ENCODE assay signal across 21 cellular contexts in the genomic region with DNA sequence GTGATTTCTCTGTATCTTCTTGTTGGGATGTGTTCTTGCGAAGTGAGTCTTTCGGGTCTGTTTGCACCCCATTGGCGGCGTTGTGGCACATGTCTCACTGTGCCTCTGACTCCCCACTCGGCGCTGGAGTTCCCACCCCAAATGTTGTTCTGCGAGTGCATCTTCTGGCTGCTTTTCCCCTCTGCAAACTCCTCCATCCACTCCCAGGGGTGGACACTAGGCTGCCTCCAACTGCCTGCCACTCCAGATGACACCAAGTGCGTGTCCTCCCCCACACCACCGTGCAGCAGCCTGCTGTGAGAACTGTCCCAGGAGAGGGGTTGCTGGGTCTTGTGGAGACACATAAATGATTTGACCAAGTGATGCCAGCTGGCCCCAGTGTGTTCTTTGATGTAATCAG. TPM values are rescaled to one million over a fixed set of nuclear protein-coding genes. Genes with fewer than 3 reads are reported as not detected.
DNase-seq lines count a peak whose midpoint lies in the region; ATAC-seq and TF ChIP-seq lines count a peak whose summit lies in the region.
"Had no signal": no experiment of that assay in that cellular context is flagged by ENCODE, and none has a peak within 500 bp of the region (broad histone marks: within the 10 kb centered on the region; RNA-seq: fewer than 3 reads in every experiment).

No MANE protein-coding gene starts in this region.

- WGBS in heart right ventricle, 2 donors = 80 to 81% methylated on average over 9 of the region's 9 CpGs

- peaks cover 45% of the 10 kb centered on the region for H3K4me1 Mint-ChIP-seq in CD4-positive, alpha-beta T cell (ENCODE audit: low read depth)
- H3K4me1 Mint-ChIP-seq in neural progenitor cell = peaks cover 35% of the 10 kb centered on the region

- H3K36me3 Mint-ChIP-seq in CD4-positive, alpha-beta T cell (ENCODE audit: low read depth) = no peaks in the 10 kb centered on the region
- H3K36me3 Mint-ChIP-seq in neural progenitor cell = peaks cover 26% of the 10 kb centered on the region

- POLR2A ChIA-PET in CD4-positive, alpha-beta T cell (lab: Charles Lee) = no interaction called here

- intact Hi-C loops in CD4-positive, alpha-beta T cell (cut with DNase I, micrococcal nuclease) = no loop called here
- intact Hi-C loops in heart right ventricle (cut with DNase I) = no loop called here

- H3K27me3 ChIP-seq in CD4-positive, alpha-beta T cell (ENCODE audit: control insufficient read depth, insufficient read depth, low read length) = no peaks in the 10 kb centered on the region
- H3K27me3 ChIP-seq in heart right ventricle (no peaks in the 10 kb centered on the region), neural progenitor cell (no peaks in the 10 kb centered on the region)
- H3K27me3 ChIP-seq: pancreas, sigmoid colon, testis had no signal

- ATAC-seq in CD4-positive, alpha-beta T cell (ENCODE audit: poor library complexity) = no peak
- ATAC-seq in heart right ventricle (no peak), HG03280 (IDR thresholded peaks at IDR 0.05; ENCODE audit: unreplicated experiment) (no peak)
- ATAC-seq: pancreas had no signal

- H3K4me2 ChIP-seq in neural progenitor cell = no peak overlapping the region

- H3K79me2 ChIP-seq in neural progenitor cell (ENCODE audit: low read depth) = no peaks in the 10 kb centered on the region

- peaks cover 7% of the 10 kb centered on the region for H3F3A ChIP-seq in neural progenitor cell (ENCODE audit: low read depth)

- H3K9ac ChIP-seq in neural progenitor cell = no peak overlapping the region

- no peaks in the 10 kb centered on the region for H3K9me3 Mint-ChIP-seq in CD4-positive, alpha-beta T cell
- peaks cover 2% of the 10 kb centered on the region for H3K9me3 Mint-ChIP-seq in neural progenitor cell

- CTCF ChIA-PET in CD4-positive, alpha-beta T cell (lab: Charles Lee) = no interaction called here

- no peak overlapping the region for H2AFZ ChIP-seq in neural progenitor cell (replicated peaks)

- H4K20me1 ChIP-seq in neural progenitor cell (ENCODE audit: low read depth) = no peaks in the 10 kb centered on the region

- H3K27ac ChIP-seq in CD4-positive, alpha-beta T cell (ENCODE audit: low read depth, low read length) = no peak overlapping the region
- H3K27ac ChIP-seq in heart right ventricle (peak overlapping the region in 7 of 10 donors; percentile 83 to 94 (median 89)), neural progenitor cell (no peak overlapping the region)
- H3K27ac ChIP-seq: pancreas, testis had no signal

- TF ChIP-seq POLR2A in NB4 (IDR thresholded peaks at IDR 0.05; ENCODE audit: extremely low read depth, insufficient read length) = no peak

- H3K36me3 ChIP-seq in heart right ventricle = no peaks in the 10 kb centered on the region
- no peaks in the 10 kb centered on the region for H3K36me3 ChIP-seq in neural progenitor cell
- H3K36me3 ChIP-seq: pancreas, sigmoid colon had no signal

- H3K4me1 ChIP-seq in heart right ventricle (peaks cover 7 to 88% (median 51%) of the 10 kb centered on the region in 9 donors), neural progenitor cell (peaks cover 12% of the 10 kb centered on the region)
- H3K4me1 ChIP-seq: pancreas had no signal

- no peaks in the 10 kb centered on the region for H3K27me3 Mint-ChIP-seq in CD4-positive, alpha-beta T cell
- H3K27me3 Mint-ChIP-seq in neural progenitor cell (ENCODE audit: insufficient read depth, low read depth) = peaks cover 4% of the 10 kb centered on the region

- H3K4me3 Mint-ChIP-seq in CD4-positive, alpha-beta T cell = no peak overlapping the region
- H3K4me3 Mint-ChIP-seq in neural progenitor cell = no peak overlapping the region
- H3K4me3 Mint-ChIP-seq: endodermal cell had no signal

- DNase-seq in CD4-positive, alpha-beta T cell = no peak
- DNase-seq in NB4 (ENCODE audit: low read depth) (peak; percentile 82), heart right ventricle (no peak), neural progenitor cell (ENCODE audit: low spot score) (no peak), GM13976 (ENCODE audit: low spot score) (no peak), SHP77 treated with DMSO at 0.1 percent for 48 hours (lab: John Stamatoyannopoulos, UW) (no peak)
- DNase-seq: activated CD8-positive, alpha-beta memory T cell treated with anti-CD3 and anti-CD28 coated beads, Interleukin-2, amount 50 U/mL, for 4 hours; activated gamma-delta T cell treated with Interleukin-2 at 50 U/mL for 16 hours; endodermal cell; MM.1S; NCI-H146; NCI-H2171 treated with DMSO at 0.1 percent for 48 hours; sigmoid colon; SW 1271; testis had no signal

- in situ Hi-C loops in GM13976 (cut with MboI; ENCODE audit: low sequenced_read_pairs, unreplicated experiment) = no loop called here

- H3K4me3 ChIP-seq in NB4 (ENCODE audit: low read depth, low read length) = no peak overlapping the region
- H3K4me3 ChIP-seq in heart right ventricle = no peak overlapping the region
- no peak overlapping the region for H3K4me3 ChIP-seq in neural progenitor cell
- H3K4me3 ChIP-seq: pancreas, sigmoid colon, testis had no signal

- TF ChIP-seq CTCF in CD4-positive, alpha-beta T cell (IDR thresholded peaks at IDR 0.05) = no peak
- no peak for TF ChIP-seq CTCF in NB4 (IDR thresholded peaks at IDR 0.05; ENCODE audit: low read depth, low read length)
- TF ChIP-seq CTCF in heart right ventricle (IDR thresholded peaks at IDR 0.05) = no peak
- TF ChIP-seq CTCF in neural progenitor cell (IDR thresholded peaks at IDR 0.05) = no peak
- no peak for TF ChIP-seq CTCF in GM13976 (IDR thresholded peaks at IDR 0.05; ENCODE audit: borderline replicate concordance, control extremely low read depth, extremely low read depth, insufficient read depth, missing control alignments)

- H3K27ac Mint-ChIP-seq in CD4-positive, alpha-beta T cell = peak overlapping the region; percentile 65
- H3K27ac Mint-ChIP-seq in neural progenitor cell = peak overlapping the region; percentile 84
- H3K27ac Mint-ChIP-seq: endodermal cell had no signal

- no peaks in the 10 kb centered on the region for H3K9me3 ChIP-seq in CD4-positive, alpha-beta T cell (ENCODE audit: control insufficient read depth, low read length)
- H3K9me3 ChIP-seq in heart right ventricle (no peaks in the 10 kb centered on the region), neural progenitor cell (ENCODE audit: low read depth) (no peaks in the 10 kb centered on the region)
- H3K9me3 ChIP-seq: pancreas, sigmoid colon, testis had no signal

RNA-seq across cellular contexts. Expression of a gene that starts 17.6 kb away (rescaled TPM):
- under 1 TPM; 0.22 to 0.25 TPM for total RNA-seq in CD4-positive, alpha-beta T cell
- total RNA-seq in heart right ventricle (1 to 10 TPM; 1.0 to 3.3 (median 2.1) TPM), neural progenitor cell (ENCODE audit: low replicate concordance) (1.1 and 1.5 TPM in 2 replicates)
- polyA plus RNA-seq in heart right ventricle = 1 to 10 TPM; 1.4 to 3.1 TPM

RNA-seq across cellular contexts. Expression of a gene that starts 24.9 kb away (rescaled TPM):
- under 1 TPM; 0.19 to 0.45 TPM for total RNA-seq in CD4-positive, alpha-beta T cell
- total RNA-seq in heart right ventricle (1 to 10 TPM in 2 of 10 donors, under 1 TPM in 8; 0.12 to 1.2 (median 0.41) TPM), neural progenitor cell (ENCODE audit: low replicate concordance) (5.3 and 5.5 TPM in 2 replicates)
- polyA plus RNA-seq in heart right ventricle = under 1 TPM; 0.12 to 0.44 TPM
- polyA plus RNA-seq: aorta had no signal

RNA-seq across cellular contexts. Expression of a gene that starts 41.8 kb away (rescaled TPM):
- not detected for total RNA-seq in CD4-positive, alpha-beta T cell
- total RNA-seq in heart right ventricle = not detected
- polyA plus RNA-seq in heart right ventricle = under 1 TPM in 1 of 2 donors, not detected in 1; 0.13 TPM
- not detected in 2 replicates for total RNA-seq in neural progenitor cell (ENCODE audit: low replicate concordance)
- total RNA-seq: aorta, cerebellum, endodermal cell, H1, lower leg skin, pancreas, sigmoid colon had no signal
- polyA plus RNA-seq: aorta, H1 had no signal

Comparison
In these comparisons a context has a peak if more than half of its experiments do, and no peak if none do; other contexts are left out.
1. H3K27ac ChIP-seq: peak in heart right ventricle (7 of 10); none in CD4-positive, alpha-beta T cell (single experiment) and neural progenitor cell (single experiment).